In the genomic region with DNA sequence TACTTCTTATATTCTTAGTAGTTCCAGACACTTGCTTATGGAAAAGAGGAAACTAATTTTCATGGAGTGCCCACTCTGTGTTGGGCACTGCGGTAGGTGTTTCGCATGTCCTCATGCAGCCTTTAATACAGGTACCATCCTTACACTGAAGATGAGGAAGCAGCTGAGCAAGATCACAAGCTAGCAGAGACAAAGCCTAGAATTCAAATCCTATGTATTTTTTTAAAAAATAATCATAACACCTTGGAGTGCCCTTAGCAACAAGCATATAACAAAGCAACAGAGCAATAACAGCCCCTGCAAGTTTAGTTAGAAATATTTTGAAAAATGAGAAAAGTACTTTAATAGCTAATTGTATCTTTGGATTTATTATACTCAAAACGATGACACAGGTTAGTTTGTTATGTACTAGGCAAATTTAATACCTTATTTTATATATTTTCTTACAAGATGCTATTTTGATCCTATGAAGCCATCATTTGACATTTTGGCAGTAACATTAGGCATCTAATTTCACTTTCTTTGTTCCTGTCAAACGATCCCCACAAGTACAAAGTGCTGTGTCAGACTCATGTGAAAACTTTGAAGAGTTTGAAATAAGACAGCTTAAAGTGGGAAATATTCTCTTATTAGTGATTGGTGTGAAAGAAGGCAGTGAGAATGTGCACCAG, we compare ENCODE assay signal across 19 cellular contexts.
DNase-seq lines count a peak whose midpoint lies in the region; ATAC-seq lines count a peak whose summit lies in the region.
"Had no signal": no experiment of that assay in that cellular context is flagged by ENCODE, and none has a peak within 500 bp of the region (broad histone marks: within the 10 kb centered on the region; RNA-seq: fewer than 3 reads in every experiment).

No MANE protein-coding gene starts in this region.

- no peak overlapping the region for H3K4ac ChIP-seq in mesenchymal stem cell (ENCODE audit: low read depth in 1 of 2, low read length in 2 of 2)

- 0 out of 2 replicates have a peak overlapping the region, but pooled peaks have one; percentile 17 for H2AFZ ChIP-seq in Karpas-422 (ENCODE audit: low read length)
- H2AFZ ChIP-seq in mesenchymal stem cell (ENCODE audit: low read depth, low read length) = no peak overlapping the region

- intact Hi-C loops in left colon (cut with DNase I, micrococcal nuclease) = no loop called here

- peak overlapping the region; percentile 75 for H3K4me2 ChIP-seq in Karpas-422 (ENCODE audit: low read depth, low read length, poor library complexity, severe bottlenecking)
- no peak overlapping the region for H3K4me2 ChIP-seq in mesenchymal stem cell (ENCODE audit: low read length, poor library complexity, severe bottlenecking)
- H3K4me2 ChIP-seq: BLaER1, KMS-11 had no signal

- WGBS in mesenchymal stem cell = 98% methylated on average over 3 of the region's 4 CpGs

- H3K14ac ChIP-seq in mesenchymal stem cell (ENCODE audit: low read length in 2 of 2) = no peak overlapping the region

- no peaks in the 10 kb centered on the region for H3K27me3 ChIP-seq in Karpas-422 (ENCODE audit: low read length)
- no peaks in the 10 kb centered on the region for H3K27me3 ChIP-seq in mesenchymal stem cell (ENCODE audit: control insufficient read depth in 1 of 2, insufficient read depth in 1 of 2, low read length in 2 of 2)
- H3K27me3 ChIP-seq: BLaER1, SJSA1 had no signal

- no peaks in the 10 kb centered on the region for H3K27me3 Mint-ChIP-seq in stimulated activated memory B cell treated with anti-CD40 and anti-IgM and Interleukin-4, amounts not matched to agents 10 μg/mL and 1 μg/mL and 100 μg/mL, for 72 hours
- H3K27me3 Mint-ChIP-seq: CD8-positive, alpha-beta memory T cell had no signal

- no peak overlapping the region for H3K18ac ChIP-seq in mesenchymal stem cell (ENCODE audit: low read depth in 1 of 2, low read length in 2 of 2)

- no peak overlapping the region for H2BK5ac ChIP-seq in mesenchymal stem cell (ENCODE audit: low read depth, low read length, poor library complexity, severe bottlenecking)

- H2AK5ac ChIP-seq in mesenchymal stem cell (ENCODE audit: low read length, severe bottlenecking) = no peak overlapping the region

- H4K8ac ChIP-seq in mesenchymal stem cell (ENCODE audit: low read length) = no peak overlapping the region

- H3K27ac Mint-ChIP-seq in stimulated activated memory B cell treated with anti-CD40 and anti-IgM and Interleukin-4, amounts not matched to agents 10 μg/mL and 1 μg/mL and 100 μg/mL, for 72 hours = peak overlapping the region; percentile 41
- H3K27ac Mint-ChIP-seq: CD8-positive, alpha-beta memory T cell had no signal

- DNase-seq in Karpas-422 = peak; percentile 67
- DNase-seq in mesenchymal stem cell = no peak
- DNase-seq in NCI-H2107 treated with DMSO at 0.1 percent for 48 hours (lab: John Stamatoyannopoulos, UW; ENCODE audit: unreplicated experiment) = no peak
- DNase-seq in left colon = no peak
- DNase-seq: CD8-positive, alpha-beta memory T cell; DND-41; GOT3; NCI-H1417; NCI-H2081; NCI-H226; NCI-H526 treated with DMSO at 0.1 percent for 48 hours; PC-3 had no signal

- H3K4me3 ChIP-seq in Karpas-422 (ENCODE audit: low read length) = peak overlapping the region; percentile 54
- no peak overlapping the region for H3K4me3 ChIP-seq in mesenchymal stem cell (ENCODE audit: insufficient read depth in 1 of 2, low read depth in 1 of 2, low read length in 2 of 2)
- H3K4me3 ChIP-seq: BLaER1, SJSA1 had no signal

- peaks cover 46% of the 10 kb centered on the region for H3K4me1 Mint-ChIP-seq in stimulated activated memory B cell treated with anti-CD40 and anti-IgM and Interleukin-4, amounts not matched to agents 10 μg/mL and 1 μg/mL and 100 μg/mL, for 72 hours
- H3K4me1 Mint-ChIP-seq: CD8-positive, alpha-beta memory T cell had no signal

- no peak overlapping the region for H2BK15ac ChIP-seq in mesenchymal stem cell (ENCODE audit: low read depth, poor library complexity, severe bottlenecking)

- H3K79me1 ChIP-seq in mesenchymal stem cell (replicated peaks; ENCODE audit: low read length, poor library complexity, severe bottlenecking) = peaks cover 23% of the 10 kb centered on the region

- ATAC-seq in GM21360 (IDR thresholded peaks at IDR 0.05; ENCODE audit: unreplicated experiment) (peak; percentile 34), GM21528 (IDR thresholded peaks at IDR 0.05; ENCODE audit: low FRiP score, unreplicated experiment) (no peak), left colon (no peak)
- no peak for ATAC-seq in stimulated activated memory B cell treated with anti-CD40 and anti-IgM and Interleukin-4, amounts not matched to agents 10 μg/mL and 1 μg/mL and 100 μg/mL, for 72 hours
- ATAC-seq: HepG2, PC-3 had no signal

- H3K9me3 Mint-ChIP-seq in stimulated activated memory B cell treated with anti-CD40 and anti-IgM and Interleukin-4, amounts not matched to agents 10 μg/mL and 1 μg/mL and 100 μg/mL, for 72 hours = peaks cover 3% of the 10 kb centered on the region

- no peaks in the 10 kb centered on the region for H3K9me2 ChIP-seq in Karpas-422 (replicated peaks; ENCODE audit: insufficient read depth, low read length)

- H3K36me3 Mint-ChIP-seq in stimulated activated memory B cell treated with anti-CD40 and anti-IgM and Interleukin-4, amounts not matched to agents 10 μg/mL and 1 μg/mL and 100 μg/mL, for 72 hours = peaks cover 19% of the 10 kb centered on the region
- H3K36me3 Mint-ChIP-seq: CD8-positive, alpha-beta memory T cell had no signal

- peaks cover 86% of the 10 kb centered on the region for H3K79me2 ChIP-seq in Karpas-422 (ENCODE audit: low read length)

- H3K4me3 Mint-ChIP-seq in stimulated activated memory B cell treated with anti-CD40 and anti-IgM and Interleukin-4, amounts not matched to agents 10 μg/mL and 1 μg/mL and 100 μg/mL, for 72 hours = no peak overlapping the region
- H3K4me3 Mint-ChIP-seq: CD8-positive, alpha-beta memory T cell had no signal

- no peaks in the 10 kb centered on the region for H4K20me1 ChIP-seq in Karpas-422 (ENCODE audit: insufficient read depth, low read depth, low read length)
- H4K20me1 ChIP-seq: BLaER1 had no signal

- H3K4me1 ChIP-seq in Karpas-422 (ENCODE audit: low read length) (peaks cover 73% of the 10 kb centered on the region), mesenchymal stem cell (ENCODE audit: control insufficient read depth, insufficient read depth, low read depth, low read length) (no peaks in the 10 kb centered on the region)
- H3K4me1 ChIP-seq: BLaER1, SJSA1 had no signal

- H3K36me3 ChIP-seq in Karpas-422 (ENCODE audit: insufficient read depth, low read length) = peaks cover 4% of the 10 kb centered on the region; the same call in 1 of the 2 replicates
- no peaks in the 10 kb centered on the region for H3K36me3 ChIP-seq in mesenchymal stem cell (ENCODE audit: control insufficient read depth in 1 of 2, insufficient read depth in 2 of 2, low read depth in 1 of 2, low read length in 2 of 2)

- peak overlapping the region; percentile 93 for H3K27ac ChIP-seq in Karpas-422 (ENCODE audit: low read length)
- no peak overlapping the region for H3K27ac ChIP-seq in mesenchymal stem cell (ENCODE audit: low read length, poor library complexity, severe bottlenecking)
- H3K27ac ChIP-seq: BLaER1, KMS-11, SJSA1 had no signal

- H3K9ac ChIP-seq in Karpas-422 (ENCODE audit: low read length) (peak overlapping the region; percentile 60), mesenchymal stem cell (ENCODE audit: low read length) (peak overlapping the region; percentile 14)
- H3K9ac ChIP-seq: BLaER1, KMS-11 had no signal

- H3K9me3 ChIP-seq in Karpas-422 (ENCODE audit: low read length) = no peaks in the 10 kb centered on the region
- peaks cover 12% of the 10 kb centered on the region for H3K9me3 ChIP-seq in mesenchymal stem cell (ENCODE audit: control insufficient read depth, low read length)

- no peak overlapping the region for H4K91ac ChIP-seq in mesenchymal stem cell (ENCODE audit: low read length)

- no peak overlapping the region for H2BK120ac ChIP-seq in mesenchymal stem cell (ENCODE audit: low read depth, low read length)

- no peak overlapping the region for H2BK12ac ChIP-seq in mesenchymal stem cell (ENCODE audit: low read length in 2 of 2)

- no peak overlapping the region for H3K23ac ChIP-seq in mesenchymal stem cell (ENCODE audit: low read length in 2 of 2)
